1 cellular context compared by ENCODE assay signal in genomic region chr20:58650776-58651547, GRCh38.
TF ChIP-seq lines count a peak whose summit lies in the region.

TSS of gene STX16 (plus strand) at chr20:58651283. CDS start at chr20:58652007, 724 bp downstream.

TF ChIP-seq in HepG2, 621 proteins besides CTCF, POLR2A, EP300 and RAD21 (continued from another document and continues in another):
- TF ChIP-seq ZNF276 (CRISPR knock-in tag; IDR thresholded peaks at IDR 0.05; ENCODE audit: low read depth) (peak; percentile 98), MED8 (CRISPR knock-in tag; IDR thresholded peaks at IDR 0.05; ENCODE audit: insufficient replicate concordance) (peak; percentile 97), XRCC5 (optimal IDR thresholded peaks at IDR 0.05; ENCODE audit: low read length) (peak; percentile 100), RARA (CRISPR knock-in tag; IDR thresholded peaks at IDR 0.05) (peak; percentile 84), YY1 (IDR thresholded peaks at IDR 0.05; ENCODE audit: insufficient read depth, insufficient replicate concordance, low read depth, low read length) (peak; percentile 89), CREM (IDR thresholded peaks at IDR 0.05) (peak; percentile 86), CREM (CRISPR knock-in tag; IDR thresholded peaks at IDR 0.05) (peak; percentile 24; the same call in 1 of the 2 replicates), ZNF615 (CRISPR knock-in tag; IDR thresholded peaks at IDR 0.05; ENCODE audit: borderline replicate concordance) (peak; percentile 95), HOXA9 (CRISPR knock-in tag; IDR thresholded peaks at IDR 0.05; ENCODE audit: borderline replicate concordance) (peak; percentile 98), ZNF790 (CRISPR knock-in tag; IDR thresholded peaks at IDR 0.05; ENCODE audit: borderline replicate concordance) (peak; percentile 99), PPARG (CRISPR knock-in tag; conservative IDR thresholded peaks at IDR 0.05) (peak; percentile 52; the same call in 1 of the 2 replicates), SMYD3 (CRISPR knock-in tag; IDR thresholded peaks at IDR 0.05) (peak; percentile 95), NR3C1 (CRISPR knock-in tag; IDR thresholded peaks at IDR 0.05) (no peak; the same call in none of the 2 replicates), HMG20A (CRISPR knock-in tag; IDR thresholded peaks at IDR 0.05; ENCODE audit: borderline replicate concordance) (peak; percentile 64; the same call in 1 of the 2 replicates), PRDM15 (CRISPR knock-in tag; IDR thresholded peaks at IDR 0.05) (peak; percentile 52; the same call in 1 of the 2 replicates), ZBTB33 (CRISPR knock-in tag; IDR thresholded peaks at IDR 0.05) (peak; percentile 93), MXI1 (IDR thresholded peaks at IDR 0.05; ENCODE audit: borderline replicate concordance, low read depth, low read length) (peak; percentile 96), REXO4 (CRISPR knock-in tag; IDR thresholded peaks at IDR 0.05; ENCODE audit: borderline replicate concordance) (peak; percentile 86), EED (CRISPR knock-in tag; IDR thresholded peaks at IDR 0.05) (peak; percentile 97), SOX13 (IDR thresholded peaks at IDR 0.05) (peak; percentile 85), SOX13 (CRISPR knock-in tag; conservative IDR thresholded peaks at IDR 0.05 in 1 of 2, IDR thresholded peaks at IDR 0.05 in 1 of 2) (peak; percentile 82 to 85; a peak in 3 of 4 replicates), HNF4G (IDR thresholded peaks at IDR 0.05; ENCODE audit: borderline replicate concordance, low read depth, low read length) (peak; percentile 92), HNF4G (CRISPR knock-in tag; IDR thresholded peaks at IDR 0.05; ENCODE audit: borderline replicate concordance, low read depth) (peak; percentile 96), ZBTB8A (CRISPR knock-in tag; IDR thresholded peaks at IDR 0.05; ENCODE audit: borderline replicate concordance, low read depth) (peak; percentile 98), MTF2 (CRISPR knock-in tag; IDR thresholded peaks at IDR 0.05; ENCODE audit: borderline replicate concordance) (peak; percentile 81; the same call in 1 of the 2 replicates), ZNF549 (CRISPR knock-in tag; IDR thresholded peaks at IDR 0.05) (peak; percentile 46; the same call in 1 of the 2 replicates), XBP1 (CRISPR knock-in tag; IDR thresholded peaks at IDR 0.05) (peak; percentile 82; the same call in 1 of the 2 replicates), SETDB1 (CRISPR knock-in tag; IDR thresholded peaks at IDR 0.05; ENCODE audit: borderline replicate concordance) (peak; percentile 87; the same call in 1 of the 2 replicates), KLF12 (CRISPR knock-in tag; IDR thresholded peaks at IDR 0.05; ENCODE audit: borderline replicate concordance) (peak; percentile 97), HDAC6 (IDR thresholded peaks at IDR 0.05; ENCODE audit: low read depth, low read length) (no peak), BRCA1 (CRISPR knock-in tag; IDR thresholded peaks at IDR 0.05) (no peak; the same call in none of the 2 replicates), SAP130 (CRISPR knock-in tag; IDR thresholded peaks at IDR 0.05; ENCODE audit: low read depth) (peak; percentile 98), SNAI1 (CRISPR knock-in tag; IDR thresholded peaks at IDR 0.05; ENCODE audit: borderline replicate concordance) (peak; percentile 99), TMF1 (CRISPR knock-in tag; IDR thresholded peaks at IDR 0.05; ENCODE audit: low read depth) (peak; percentile 96), ESRRA (CRISPR knock-in tag; IDR thresholded peaks at IDR 0.05; ENCODE audit: low read depth) (peak; percentile 95), TGIF2 (CRISPR knock-in tag; IDR thresholded peaks at IDR 0.05) (peak; percentile 97), ZSCAN22 (CRISPR knock-in tag; IDR thresholded peaks at IDR 0.05) (peak; percentile 68), ADNP (CRISPR knock-in tag; IDR thresholded peaks at IDR 0.05) (no peak; the same call in none of the 2 replicates), FOXA3 (CRISPR knock-in tag; IDR thresholded peaks at IDR 0.05) (peak; percentile 92), ZBTB20 (CRISPR knock-in tag; IDR thresholded peaks at IDR 0.05; ENCODE audit: borderline replicate concordance, low read depth) (peak; percentile 98), SP2 (CRISPR knock-in tag; IDR thresholded peaks at IDR 0.05) (peak; percentile 81), KAT7 (CRISPR knock-in tag; IDR thresholded peaks at IDR 0.05; ENCODE audit: borderline replicate concordance) (peak; percentile 100), CERS6 (CRISPR knock-in tag; IDR thresholded peaks at IDR 0.05) (peak; percentile 11; the same call in 1 of the 2 replicates), SMAD9 (CRISPR knock-in tag; IDR thresholded peaks at IDR 0.05) (peak; percentile 81), NFYC (CRISPR knock-in tag; IDR thresholded peaks at IDR 0.05) (peak; percentile 64), ZC3H13 (CRISPR knock-in tag; IDR thresholded peaks at IDR 0.05) (peak; percentile 98), ARID5B (CRISPR knock-in tag; IDR thresholded peaks at IDR 0.05) (peak; percentile 93), FOXO4 (CRISPR knock-in tag; conservative IDR thresholded peaks at IDR 0.05) (peak; percentile 96; the same call in 1 of the 2 replicates), SNRNP70 (IDR thresholded peaks at IDR 0.05; ENCODE audit: low read depth, low read length) (no peak), CHD4 (IDR thresholded peaks at IDR 0.05; ENCODE audit: borderline replicate concordance, low read length) (peak; percentile 89; the same call in 1 of the 2 replicates), ZNF484 (CRISPR knock-in tag; IDR thresholded peaks at IDR 0.05; ENCODE audit: borderline replicate concordance, low read depth) (no peak; the same call in 1 of the 2 replicates), ATF5 (CRISPR knock-in tag; IDR thresholded peaks at IDR 0.05; ENCODE audit: low read depth) (peak; percentile 99), CENPBD1 (CRISPR knock-in tag; IDR thresholded peaks at IDR 0.05; ENCODE audit: borderline replicate concordance, low read depth) (peak; percentile 96), PLSCR1 (CRISPR knock-in tag; IDR thresholded peaks at IDR 0.05; ENCODE audit: borderline replicate concordance) (no peak), JARID2 (CRISPR knock-in tag; IDR thresholded peaks at IDR 0.05; ENCODE audit: insufficient replicate concordance) (peak; percentile 95)
